ENCODE assay signal across 1 cellular context in the genomic region with DNA sequence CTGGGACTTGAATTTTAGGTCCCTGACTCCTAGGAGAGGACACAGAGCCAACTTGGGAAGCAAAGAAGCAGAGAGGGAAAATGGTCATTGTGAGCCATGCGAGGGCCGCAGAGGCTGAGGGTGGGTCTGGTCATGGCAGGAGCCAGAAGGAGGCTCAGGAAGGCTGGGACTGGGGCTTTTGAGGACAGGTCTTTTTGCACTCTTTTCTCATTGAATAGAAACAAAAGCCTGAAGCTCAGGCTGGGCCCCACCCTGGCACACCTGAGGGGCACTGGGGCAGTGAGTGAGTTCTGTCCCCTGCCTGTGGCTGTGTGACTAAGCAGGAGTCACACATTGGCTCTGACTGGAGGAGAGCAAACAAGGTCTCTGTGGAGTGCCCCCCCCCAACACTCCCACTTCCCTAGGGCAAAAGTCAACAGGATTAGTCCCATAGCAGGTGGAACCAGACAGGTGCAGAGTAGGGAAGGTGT.
TF ChIP-seq lines count a peak whose summit lies in the region.

No MANE protein-coding gene starts in this region.

TF ChIP-seq in IMR-90, 13 proteins besides CTCF, POLR2A, EP300 and RAD21:
- TF ChIP-seq BHLHE40 (IDR thresholded peaks at IDR 0.05; ENCODE audit: low read depth, low read length) = no peak
